Comparison of ENCODE assay signal across 1 cellular context in the genomic region with DNA sequence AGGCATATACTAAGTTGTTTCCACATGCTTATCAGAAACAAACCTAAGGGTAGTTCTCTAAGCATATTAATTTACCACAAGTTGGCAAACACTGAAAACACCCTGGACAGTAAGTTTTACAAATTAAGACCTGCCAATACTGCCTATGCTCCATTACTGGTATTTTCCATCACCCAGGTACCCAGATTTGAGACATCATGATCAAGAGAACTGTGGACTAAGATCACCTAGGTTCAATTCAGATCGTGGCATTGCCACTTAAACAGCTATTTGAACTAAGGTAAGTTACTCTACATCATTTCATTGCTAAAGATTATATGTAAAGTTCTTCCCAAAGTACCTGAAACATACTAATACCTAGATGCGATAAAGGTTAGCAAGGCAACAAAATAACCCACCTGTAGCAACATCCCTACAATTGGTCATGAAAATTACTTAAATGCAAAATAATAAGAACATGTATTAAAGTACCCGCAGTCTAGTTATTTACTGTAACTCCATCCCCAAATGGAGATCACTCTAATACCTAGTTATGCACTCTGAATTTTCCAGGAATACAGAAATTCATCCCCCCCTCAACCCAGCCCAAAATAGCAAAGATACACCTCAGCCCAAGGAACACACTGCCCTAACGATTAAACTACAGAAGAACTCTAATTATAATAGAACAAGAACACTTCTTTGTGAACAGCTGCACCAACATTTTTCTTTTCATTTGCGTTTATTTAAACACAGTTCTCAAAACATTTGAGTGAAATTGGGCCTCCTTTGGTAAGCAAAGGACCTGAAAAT.
TF ChIP-seq lines count a peak whose summit lies in the region.

No MANE protein-coding gene starts in this region.

TF ChIP-seq in H1, 55 proteins besides CTCF, POLR2A, EP300 and RAD21:
- TF ChIP-seq POLR2AphosphoS5 (IDR thresholded peaks at IDR 0.05; ENCODE audit: low read depth, low read length) (peak; percentile 22), RFX5 (IDR thresholded peaks at IDR 0.05; ENCODE audit: borderline replicate concordance, low read depth, low read length) (no peak)
